In genomic region chr16:26859086-26859485, GRCh38 we compare ENCODE assay signal across 14 cellular contexts.
A peak's percentile ranks its signal among the peaks of the same experiment; 100 is the strongest.
DNase-seq lines count a peak whose midpoint lies in the region; ATAC-seq lines count a peak whose summit lies in the region.
"Had no signal": no experiment of that assay in that cellular context is flagged by ENCODE, and none has a peak within 500 bp of the region (broad histone marks: within the 10 kb centered on the region; RNA-seq: fewer than 3 reads in every experiment).

No MANE protein-coding gene starts in this region.

- peak; percentile 64 for DNase-seq in NCI-H2171 (lab: John Stamatoyannopoulos, UW)
- peak; percentile 72 for DNase-seq in NCI-H69 (lab: John Stamatoyannopoulos, UW)
- peak; percentile 63 for DNase-seq in left kidney (ENCODE audit: low read depth, low spot score)
- no peak for DNase-seq in dedifferentiated amniotic fluid mesenchymal stem cell (ENCODE audit: extremely low spot score)
- no peak for DNase-seq in activated naive CD4-positive, alpha-beta T cell treated with anti-CD3 and anti-CD28 coated beads, Interleukin-2, amount 50 U/mL, for 72 hours (ENCODE audit: low spot score in 2 of 2)
- DNase-seq in GM19240 (ENCODE audit: insufficient read length, low spot score), result no peak
- no peak for DNase-seq in C1 segment of cervical spinal cord (lab: John Stamatoyannopoulos, UW)
- DNase-seq: 8988T; Calu3; CD8-positive, alpha-beta T cell; DMS79 treated with DMSO at 0.1 percent for 48 hours; GF-D8; GM23248 had no signal

- H3K36me3 Mint-ChIP-seq in activated naive CD4-positive, alpha-beta T cell treated with anti-CD3 and anti-CD28 coated beads, Interleukin-2, amount 50 U/mL, for 72 hours, result peaks cover 19 to 24% of the 10 kb centered on the region in 2 donors

- no peak overlapping the region for H3K27ac Mint-ChIP-seq in activated naive CD4-positive, alpha-beta T cell treated with anti-CD3 and anti-CD28 coated beads, Interleukin-2, amount 50 U/mL, for 72 hours
- H3K27ac Mint-ChIP-seq: CD8-positive, alpha-beta T cell had no signal

- peaks cover 18% of the 10 kb centered on the region in 2 donors for H3K9me3 Mint-ChIP-seq in activated naive CD4-positive, alpha-beta T cell treated with anti-CD3 and anti-CD28 coated beads, Interleukin-2, amount 50 U/mL, for 72 hours

- ATAC-seq in activated naive CD4-positive, alpha-beta T cell treated with anti-CD3 and anti-CD28 coated beads, Interleukin-2, amount 50 U/mL, for 72 hours, result no peak
- ATAC-seq: CD8-positive, alpha-beta T cell; GM12878 had no signal

Comparison
In these comparisons a context has a peak if more than half of its experiments do, and no peak if none do; other contexts are left out.
1. DNase-seq: peak in NCI-H2171 (single experiment), NCI-H69 (single experiment) and left kidney (single experiment); none in dedifferentiated amniotic fluid mesenchymal stem cell (single experiment), activated naive CD4-positive, alpha-beta T cell treated with anti-CD3 and anti-CD28 coated beads, Interleukin-2, amount 50 U/mL, for 72 hours (0 of 2), GM19240 (single experiment) and C1 segment of cervical spinal cord (0 of 14).